Comparison of ENCODE assay signal across 1 cellular context in the genomic region with DNA sequence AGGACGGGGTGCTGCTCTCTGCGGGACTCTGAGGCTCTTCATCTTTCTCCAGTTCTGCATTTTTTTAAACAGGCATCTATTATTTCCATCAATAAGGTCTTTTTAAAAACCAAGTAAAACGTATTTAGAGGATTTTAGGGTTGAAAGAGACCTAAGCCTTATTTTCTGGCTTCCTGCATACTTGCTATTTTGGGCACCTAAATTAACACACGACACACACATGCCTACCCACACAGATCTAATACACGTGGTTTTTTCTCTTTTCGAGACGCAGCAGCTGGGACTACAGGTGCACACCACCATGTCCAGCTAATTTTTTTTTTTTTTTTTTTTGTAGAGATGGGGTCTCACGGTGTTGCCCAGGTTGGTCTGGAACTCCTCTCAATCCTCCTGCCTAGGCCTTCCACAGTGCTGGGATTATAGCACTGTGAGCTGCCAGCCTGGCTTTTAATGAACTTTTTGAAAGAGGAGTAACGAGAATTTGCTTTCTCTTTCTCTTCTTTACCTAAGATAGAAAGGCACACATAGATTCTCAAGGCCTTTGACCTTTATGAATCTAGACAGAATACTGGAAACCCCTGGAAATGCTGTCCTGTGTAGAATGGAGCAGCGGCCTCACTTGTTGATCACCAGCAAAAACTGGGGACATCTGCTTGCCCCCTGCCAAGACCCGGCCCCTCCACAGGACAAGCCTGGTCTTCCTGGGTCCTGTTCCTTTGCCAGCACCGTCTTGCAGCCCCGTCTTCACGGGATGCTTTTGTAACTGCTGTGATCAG.
TF ChIP-seq lines count a peak whose summit lies in the region.

No MANE protein-coding gene starts in this region.

TF ChIP-seq in HepG2, 621 proteins besides CTCF, POLR2A, EP300 and RAD21:
- 0 out of 2 replicates have a peak, but pooled peaks have one; percentile 5 for TF ChIP-seq POLR2AphosphoS5 (IDR thresholded peaks at IDR 0.05; ENCODE audit: low read depth, low read length)
- TF ChIP-seq, protein P1, sequence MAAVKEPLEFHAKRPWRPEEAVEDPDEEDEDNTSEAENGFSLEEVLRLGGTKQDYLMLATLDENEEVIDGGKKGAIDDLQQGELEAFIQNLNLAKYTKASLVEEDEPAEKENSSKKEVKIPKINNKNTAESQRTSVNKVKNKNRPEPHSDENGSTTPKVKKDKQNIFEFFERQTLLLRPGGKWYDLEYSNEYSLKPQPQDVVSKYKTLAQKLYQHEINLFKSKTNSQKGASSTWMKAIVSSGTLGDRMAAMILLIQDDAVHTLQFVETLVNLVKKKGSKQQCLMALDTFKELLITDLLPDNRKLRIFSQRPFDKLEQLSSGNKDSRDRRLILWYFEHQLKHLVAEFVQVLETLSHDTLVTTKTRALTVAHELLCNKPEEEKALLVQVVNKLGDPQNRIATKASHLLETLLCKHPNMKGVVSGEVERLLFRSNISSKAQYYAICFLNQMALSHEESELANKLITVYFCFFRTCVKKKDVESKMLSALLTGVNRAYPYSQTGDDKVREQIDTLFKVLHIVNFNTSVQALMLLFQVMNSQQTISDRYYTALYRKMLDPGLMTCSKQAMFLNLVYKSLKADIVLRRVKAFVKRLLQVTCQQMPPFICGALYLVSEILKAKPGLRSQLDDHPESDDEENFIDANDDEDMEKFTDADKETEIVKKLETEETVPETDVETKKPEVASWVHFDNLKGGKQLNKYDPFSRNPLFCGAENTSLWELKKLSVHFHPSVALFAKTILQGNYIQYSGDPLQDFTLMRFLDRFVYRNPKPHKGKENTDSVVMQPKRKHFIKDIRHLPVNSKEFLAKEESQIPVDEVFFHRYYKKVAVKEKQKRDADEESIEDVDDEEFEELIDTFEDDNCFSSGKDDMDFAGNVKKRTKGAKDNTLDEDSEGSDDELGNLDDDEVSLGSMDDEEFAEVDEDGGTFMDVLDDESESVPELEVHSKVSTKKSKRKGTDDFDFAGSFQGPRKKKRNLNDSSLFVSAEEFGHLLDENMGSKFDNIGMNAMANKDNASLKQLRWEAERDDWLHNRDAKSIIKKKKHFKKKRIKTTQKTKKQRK (IDR thresholded peaks at IDR 0.05; ENCODE audit: low read length) = no peak
